Comparison of ENCODE assay signal across 23 cellular contexts in the genomic region with DNA sequence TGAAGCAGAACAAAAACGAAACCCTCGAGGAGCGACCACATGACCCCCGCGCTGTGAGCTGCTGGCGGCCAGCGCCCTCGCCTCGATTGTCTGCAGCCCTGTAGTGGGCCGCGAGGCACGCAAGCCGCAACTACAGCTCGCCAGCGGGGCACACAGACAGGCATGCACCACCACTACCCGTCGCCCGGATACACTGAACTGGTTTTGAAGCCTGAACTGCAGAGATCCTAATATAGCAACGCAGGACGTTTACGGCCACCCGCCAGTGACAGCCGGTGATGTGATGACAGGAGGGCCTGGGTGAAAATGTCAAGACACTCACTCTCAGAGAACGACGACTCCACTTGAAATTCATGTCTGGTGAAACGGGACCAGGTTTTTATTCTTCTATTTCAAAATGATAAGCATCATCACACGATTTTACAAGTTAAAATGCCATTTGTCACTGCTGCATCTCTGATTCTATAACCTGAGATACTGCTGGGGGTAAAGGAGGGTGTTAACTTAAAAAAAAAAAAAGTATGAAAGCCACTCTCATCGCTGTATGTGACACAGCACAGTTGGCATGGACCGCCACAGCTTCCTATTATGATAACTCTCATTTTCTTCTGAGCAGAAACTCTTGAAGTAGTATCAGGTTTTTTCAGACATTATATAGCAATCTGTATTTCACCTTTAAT.
"Had no signal": no experiment of that assay in that cellular context is flagged by ENCODE, and none has a peak within 500 bp of the region (broad histone marks: within the 10 kb centered on the region; RNA-seq: fewer than 3 reads in every experiment).

No MANE protein-coding gene starts in this region.

- H3K27me3 ChIP-seq: colonic mucosa, esophagus squamous epithelium, hepatocyte, upper lobe of left lung had no signal

- H3K9me3 Mint-ChIP-seq: activated CD4-positive, alpha-beta T cell treated with anti-CD3 and anti-CD28 coated beads, Interleukin-2, amount 10 ng/mL, durations not matched to agents 7 days and 5 days; activated CD8-positive, alpha-beta T cell treated with anti-CD3 and anti-CD28 coated beads for 36 hours; immature natural killer cell; memory B cell; nephron progenitor cell; T-cell; T-helper 2 cell treated with Interferon-gamma antibody and Interleukin-4, amounts not matched to agents 5 μg/mL and 100 μg/mL, for 36 hours had no signal

- H3K27me3 Mint-ChIP-seq: activated CD4-positive, alpha-beta T cell treated with anti-CD3 and anti-CD28 coated beads, Interleukin-2, amount 10 ng/mL, durations not matched to agents 7 days and 5 days; activated CD8-positive, alpha-beta memory T cell treated with anti-CD3 and anti-CD28 coated beads, Interleukin-2, amount 10 ng/mL, durations not matched to agents 7 days and 5 days; activated CD8-positive, alpha-beta T cell treated with anti-CD3 and anti-CD28 coated beads for 36 hours; memory B cell; T-cell had no signal

- H3K4me1 ChIP-seq: colonic mucosa had no signal

- H3K27ac ChIP-seq: colonic mucosa, esophagus squamous epithelium, hepatocyte, thoracic aorta, upper lobe of left lung, WERI-Rb-1 had no signal

- H3K4me3 Mint-ChIP-seq: activated CD4-positive, alpha-beta T cell treated with anti-CD3 and anti-CD28 coated beads, Interleukin-2, amount 10 ng/mL, durations not matched to agents 7 days and 5 days; activated CD8-positive, alpha-beta memory T cell treated with anti-CD3 and anti-CD28 coated beads, Interleukin-2, amount 10 ng/mL, durations not matched to agents 7 days and 5 days; activated CD8-positive, alpha-beta T cell treated with anti-CD3 and anti-CD28 coated beads for 36 hours; immature natural killer cell; memory B cell; nephron progenitor cell; T-cell; T-helper 2 cell treated with Interferon-gamma antibody and Interleukin-4, amounts not matched to agents 5 μg/mL and 100 μg/mL, for 36 hours had no signal

- H3K36me3 ChIP-seq: WERI-Rb-1 had no signal

- ATAC-seq: activated CD8-positive, alpha-beta memory T cell treated with anti-CD3 and anti-CD28 coated beads, Interleukin-2, amount 10 ng/mL, durations not matched to agents 7 days and 5 days; activated CD8-positive, alpha-beta T cell treated with anti-CD3 and anti-CD28 coated beads for 36 hours; T-cell had no signal

- H3K27ac Mint-ChIP-seq: activated CD4-positive, alpha-beta T cell treated with anti-CD3 and anti-CD28 coated beads, Interleukin-2, amount 10 ng/mL, durations not matched to agents 7 days and 5 days; activated CD8-positive, alpha-beta memory T cell treated with anti-CD3 and anti-CD28 coated beads, Interleukin-2, amount 10 ng/mL, durations not matched to agents 7 days and 5 days; activated CD8-positive, alpha-beta T cell treated with anti-CD3 and anti-CD28 coated beads for 36 hours; memory B cell; nephron progenitor cell; T-cell; T-helper 2 cell treated with Interferon-gamma antibody and Interleukin-4, amounts not matched to agents 5 μg/mL and 100 μg/mL, for 36 hours had no signal

- DNase-seq: activated CD4-positive, alpha-beta T cell treated with anti-CD3 and anti-CD28 coated beads, Interleukin-2, amount 10 ng/mL, durations not matched to agents 7 days and 5 days; activated CD4-positive, CD25-positive, alpha-beta regulatory T cell treated with anti-CD3 and anti-CD28 coated beads, Interleukin-2, amount 50 U/mL, for 72 hours; activated CD8-positive, alpha-beta memory T cell treated with anti-CD3 and anti-CD28 coated beads, Interleukin-2, amount 10 ng/mL, durations not matched to agents 7 days and 5 days; activated CD8-positive, alpha-beta T cell treated with anti-CD3 and anti-CD28 coated beads for 36 hours; activated effector memory CD4-positive, alpha-beta T cell treated with anti-CD3 and anti-CD28 coated beads, Interleukin-2, amount 50 U/mL, for 16 hours; activated naive CD4-positive, alpha-beta T cell treated with anti-CD3 and anti-CD28 coated beads, Interleukin-2, amount 50 U/mL, for 16 hours; activated T-cell treated with anti-CD3 and anti-CD28 coated beads for 4 hours; aorta; colonic mucosa; esophagus squamous epithelium; immature natural killer cell; nephron progenitor cell; occipital lobe; retina; stimulated activated CD4-positive, alpha-beta T cell treated with anti-CD3 and anti-CD28 coated beads, Interleukin-4, amount 100 ng/mL, for 24 hours; stimulated activated naive CD4-positive, alpha-beta T cell treated with Interleukin-2 at 50 U/mL for 16 hours; T-cell had no signal

- H3K4me3 ChIP-seq: colonic mucosa, esophagus squamous epithelium, hepatocyte, thoracic aorta, upper lobe of left lung had no signal

- H3K9me3 ChIP-seq: colonic mucosa, esophagus squamous epithelium, thoracic aorta, upper lobe of left lung had no signal
